24 cellular contexts compared by ENCODE assay signal in genomic region chr10:63099734-63100133, GRCh38.
"Had no signal": no experiment of that assay in that cellular context is flagged by ENCODE, and none has a peak within 500 bp of the region (broad histone marks: within the 10 kb centered on the region; RNA-seq: fewer than 3 reads in every experiment).

No MANE protein-coding gene starts in this region.

- H3K4me3 ChIP-seq: K562 had no signal

- FAIRE-seq: HTR-8/SVneo, K562 had no signal

- H3K27ac Mint-ChIP-seq: IgD-negative memory B cell had no signal

- H3K4me2 ChIP-seq: KMS-11 had no signal

- H3K4me1 Mint-ChIP-seq: IgD-negative memory B cell had no signal

- ATAC-seq: K562, Panc1, SK-N-SH treated with all-trans-retinoic acid at 6 μM for 48 hours had no signal

- H3K9ac ChIP-seq: KMS-11 had no signal

- H3K4me3 Mint-ChIP-seq: IgD-negative memory B cell had no signal

- DNase-seq: Kasumi-1, MV-4-11, NCI-H1048, NCI-H1105, NCI-H1417, NCI-H1436 treated with DMSO at 0.1 percent for 48 hours, NCI-H1694 treated with DMSO at 0.1 percent for 48 hours, NCI-H1930, NCI-H2081, NCI-H2107, NCI-H226, NCI-H446, NCI-H510A, NCI-H524 treated with DMSO at 0.1 percent for 48 hours, NCI-H69, NCI-H774, SHP77 had no signal

- H3K27ac ChIP-seq: KMS-11, RWPE1 had no signal
